In the genomic region with DNA sequence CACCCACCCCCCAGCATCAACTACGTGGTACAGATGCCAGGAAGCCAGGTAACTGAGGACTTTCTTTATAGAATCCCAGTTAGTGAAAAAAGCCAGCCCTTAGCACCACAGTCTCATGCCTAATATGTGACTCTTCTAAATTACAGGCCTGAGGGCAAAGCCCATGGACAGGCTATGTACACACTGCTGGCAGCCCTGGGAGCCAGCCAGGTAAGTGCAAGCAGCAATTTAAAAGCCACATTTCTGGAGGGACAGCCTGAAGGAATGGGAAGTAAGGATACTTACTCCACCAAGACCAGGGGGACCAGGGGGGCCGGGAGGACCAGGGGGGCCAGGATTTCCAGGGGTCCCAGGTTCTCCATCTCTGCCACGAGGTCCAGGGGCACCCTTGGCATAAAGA, we compare ENCODE assay signal across 18 cellular contexts. TPM values are rescaled to one million over a fixed set of nuclear protein-coding genes. Genes with fewer than 3 reads are reported as not detected.
DNase-seq lines count a peak whose midpoint lies in the region; ATAC-seq and TF ChIP-seq lines count a peak whose summit lies in the region.
"Had no signal": no experiment of that assay in that cellular context is flagged by ENCODE, and none has a peak within 500 bp of the region (broad histone marks: within the 10 kb centered on the region; RNA-seq: fewer than 3 reads in every experiment).

No MANE protein-coding gene starts in this region.

- dilution Hi-C loops in mammary epithelial cell (cut with HindIII; ENCODE audit: low sequenced_read_pairs) = no loop called here

- ATAC-seq in right lobe of liver (peak; percentile 72 to 94 (median 86)), SK-N-SH treated with all-trans-retinoic acid at 6 μM for 48 hours (no peak)
- ATAC-seq: HCT116 had no signal

- H3K79me2 ChIP-seq in mammary epithelial cell (ENCODE audit: insufficient read depth, low read length) = no peaks in the 10 kb centered on the region

- H3K4me1 Mint-ChIP-seq in MCF 10A (ENCODE audit: insufficient read depth, unreplicated experiment) = peaks cover 5% of the 10 kb centered on the region

- no peaks in the 10 kb centered on the region for H3K36me3 Mint-ChIP-seq in MCF 10A (ENCODE audit: insufficient read depth, unreplicated experiment)

- H3K27ac Mint-ChIP-seq in MCF 10A (ENCODE audit: low read depth, unreplicated experiment) = no peak overlapping the region

- POLR2A ChIA-PET in MCF 10A (lab: Yijun Ruan, JAX) = interaction anchor here (1.0 kb wide), 1 partner anchor 122 kb away, joined by 3 read pairs; a partner anchor contains a TSS

- no TSS peak for BruUV-seq in mammary epithelial cell (replicated peaks; lab: Mats Ljungman, UMichigan)
- no TSS peak for BruUV-seq in MCF 10A (replicated peaks; lab: Mats Ljungman, UMichigan)

- H3K27me3 ChIP-seq in mammary epithelial cell (ENCODE audit: insufficient read depth, low read length) = no peaks in the 10 kb centered on the region
- H3K27me3 ChIP-seq in right lobe of liver = peaks cover 0 to 18% of the 10 kb centered on the region in 2 donors

- peaks cover 34% of the 10 kb centered on the region for H3K27me3 Mint-ChIP-seq in MCF 10A (ENCODE audit: insufficient read depth, unreplicated experiment)

- TF ChIP-seq POLR2A in right lobe of liver (IDR thresholded peaks at IDR 0.05) = no peak

- no peak overlapping the region for H3K4me3 Mint-ChIP-seq in MCF 10A (ENCODE audit: unreplicated experiment)

- H3K9ac ChIP-seq in mammary epithelial cell (ENCODE audit: insufficient read depth, low read length) = no peak overlapping the region
- H3K9ac ChIP-seq: BLaER1 treated with 17β-estradiol and CSF1 and Interleukin-3, amounts not matched to agents 10 nM and 100 nM had no signal

- CTCF ChIA-PET in mammary epithelial cell (lab: Charles Lee; ENCODE audit: low non-redundant PET) (no interaction called here), MCF 10A (lab: Yijun Ruan, JAX) (no interaction called here)

- H3K9me3 Mint-ChIP-seq in MCF 10A (ENCODE audit: unreplicated experiment) = no peaks in the 10 kb centered on the region

- WGBS in mammary epithelial cell (ENCODE audit: low coverage, missing lambda C conversion rate) = 14% methylated on average over 1 of the region's 3 CpGs
- WGBS in right lobe of liver (ENCODE audit: insufficient coverage, low coverage, low lambda C conversion rate, missing lambda C conversion rate) = 14% methylated on average over 1 of the region's 3 CpGs

- H3K4me1 ChIP-seq in mammary epithelial cell (ENCODE audit: insufficient read depth, low read length) = peaks cover 11% of the 10 kb centered on the region
- peaks cover 0 to 30% (median 0%) of the 10 kb centered on the region in 4 donors for H3K4me1 ChIP-seq in right lobe of liver

- H3K27ac ChIP-seq in mammary epithelial cell (ENCODE audit: insufficient read depth, low read depth, low read length) (no peak overlapping the region), right lobe of liver (no peak overlapping the region)
- H3K27ac ChIP-seq: BLaER1 treated with 17β-estradiol and CSF1 and Interleukin-3, amounts not matched to agents 10 nM and 100 nM had no signal

- H2AFZ ChIP-seq in mammary epithelial cell (ENCODE audit: low read depth, low read length) = no peak overlapping the region

- TF ChIP-seq CTCF in mammary epithelial cell (conservative IDR thresholded peaks at IDR 0.05 in 1 of 2, IDR thresholded peaks at IDR 0.05 in 1 of 2; ENCODE audit: extremely low read depth in 1 of 2, insufficient read depth in 1 of 2, low read depth in 1 of 2, low read length in 2 of 2) (no peak), MCF 10A (IDR thresholded peaks at IDR 0.05; ENCODE audit: unreplicated experiment) (no peak), epithelial cell of esophagus (IDR thresholded peaks at IDR 0.05; ENCODE audit: insufficient read depth, low read depth, low read length, missing control alignments) (no peak), right lobe of liver (IDR thresholded peaks at IDR 0.05) (no peak)

- in situ Hi-C loops in mammary epithelial cell (cut with MboI; ENCODE audit: low sequenced_read_pairs in 2 of 2) = no loop called here

- H3K4me2 ChIP-seq in mammary epithelial cell (ENCODE audit: insufficient read depth, low read depth, low read length) = no peak overlapping the region
- H3K4me2 ChIP-seq: BLaER1 treated with 17β-estradiol and CSF1 and Interleukin-3, amounts not matched to agents 10 nM and 100 nM had no signal

- DNase-seq in mammary epithelial cell (peak; percentile 20), MCF 10A (ENCODE audit: unreplicated experiment) (no peak), epithelial cell of esophagus (ENCODE audit: low read depth) (peak; percentile 21), right lobe of liver (peak; percentile 60 to 77 (median 74)), SK-N-DZ (ENCODE audit: low spot score) (no peak)
- no peak for DNase-seq in stimulated activated CD4-positive, alpha-beta T cell treated with anti-CD3 and anti-CD28 coated beads, Interleukin-2, amount 100 ng/mL, for 48 hours
- DNase-seq: DMS79; GOT3; NCI-H1930; NCI-H345; NCI-H526; NK-92 treated with Interleukin-12 subunit alpha and Interleukin-12 subunit beta, amount 100 ng/mL, for 24 hours; SHP77 treated with DMSO at 0.1 percent for 48 hours had no signal

- no peaks in the 10 kb centered on the region for H3K36me3 ChIP-seq in mammary epithelial cell (ENCODE audit: insufficient read depth, low read length)
- H3K36me3 ChIP-seq in right lobe of liver = no peaks in the 10 kb centered on the region
- H3K36me3 ChIP-seq: BLaER1 treated with 17β-estradiol and CSF1 and Interleukin-3, amounts not matched to agents 10 nM and 100 nM had no signal

- H3K9me3 ChIP-seq in mammary epithelial cell (replicated peaks; ENCODE audit: insufficient read depth, low read length) (no peaks in the 10 kb centered on the region), right lobe of liver (no peaks in the 10 kb centered on the region)

- H4K20me1 ChIP-seq in mammary epithelial cell (ENCODE audit: insufficient read depth, low read length) = no peaks in the 10 kb centered on the region

- intact Hi-C loops in mammary epithelial cell (cut with micrococcal nuclease) = no loop called here
- intact Hi-C loops in MCF 10A (cut with micrococcal nuclease) = no loop called here
- intact Hi-C loops in right lobe of liver (cut with DNase I) = no loop called here

- H3K4me3 ChIP-seq in mammary epithelial cell (replicated peaks in 1 of 3; ENCODE audit: insufficient read depth in 1 of 3, low read depth in 2 of 3, low read length in 3 of 3) (no peak overlapping the region), epithelial cell of esophagus (ENCODE audit: low read length) (no peak overlapping the region), right lobe of liver (no peak overlapping the region)
- H3K4me3 ChIP-seq: BLaER1 treated with 17β-estradiol and CSF1 and Interleukin-3, amounts not matched to agents 10 nM and 100 nM had no signal

TF ChIP-seq in SK-N-SH treated with all-trans-retinoic acid at 6 μM for 48 hours, 23 proteins besides CTCF, POLR2A, EP300 and RAD21:
- TF ChIP-seq ZFP30 (CRISPR knock-in tag; IDR thresholded peaks at IDR 0.05) = no peak
- no peak for TF ChIP-seq SNAI2 (CRISPR knock-in tag; IDR thresholded peaks at IDR 0.05)
TF ChIP-seq in SK-N-SH treated with all-trans-retinoic acid at 6 μM for 48 hours: peak in this region for 0.

RNA-seq across cellular contexts. Expression of a gene that starts 7.0 kb away (rescaled TPM):
- 1 to 10 TPM in 1 of 2 donors, under 1 TPM in 1; 0.61 to 7.7 TPM for total RNA-seq in mammary epithelial cell
- 0.78 TPM for polyA plus RNA-seq in mammary epithelial cell
- not detected for polyA minus RNA-seq in mammary epithelial cell
- 0.12 TPM in 1 of 2 replicates, not detected in the other for total RNA-seq in MCF 10A (2022)
- not detected for total RNA-seq in right lobe of liver
- polyA plus RNA-seq in SK-N-DZ (2014; cell fraction: cytosol; rRNA removed) = 6.6 and 9.9 TPM in 2 replicates
- polyA plus RNA-seq in SK-N-DZ (2014; cell fraction: nucleus; rRNA removed) = 55.9 and 74.4 TPM in 2 replicates
- total RNA-seq: LHCN-M2, RPMI7951 had no signal

RNA-seq across cellular contexts. Expression of a gene that starts 33.9 kb away (rescaled TPM):
- total RNA-seq in mammary epithelial cell (10 to 100 TPM; 82.5 to 90.2 TPM), MCF 10A (2022) (39.0 and 50.0 TPM in 2 replicates), right lobe of liver (10 to 100 TPM; 13.8 to 55.6 (median 34.7) TPM)
- 231 TPM for polyA plus RNA-seq in mammary epithelial cell
- polyA minus RNA-seq in mammary epithelial cell = 220 TPM
- polyA plus RNA-seq in SK-N-DZ (2014; cell fraction: cytosol; rRNA removed) = 173 and 195 TPM in 2 replicates
- polyA plus RNA-seq in SK-N-DZ (2014; cell fraction: nucleus; rRNA removed) = 225 and 276 TPM in 2 replicates

Comparison
In these comparisons a context has a peak if more than half of its experiments do, and no peak if none do; other contexts are left out.
1. DNase-seq: peak in mammary epithelial cell (single experiment), epithelial cell of esophagus (single experiment) and right lobe of liver (3 of 3); none in MCF 10A (single experiment), stimulated activated CD4-positive, alpha-beta T cell treated with anti-CD3 and anti-CD28 coated beads, Interleukin-2, amount 100 ng/mL, for 48 hours (0 of 2) and SK-N-DZ (single experiment).